ENCODE assay signal across 8 cellular contexts in the genomic region with DNA sequence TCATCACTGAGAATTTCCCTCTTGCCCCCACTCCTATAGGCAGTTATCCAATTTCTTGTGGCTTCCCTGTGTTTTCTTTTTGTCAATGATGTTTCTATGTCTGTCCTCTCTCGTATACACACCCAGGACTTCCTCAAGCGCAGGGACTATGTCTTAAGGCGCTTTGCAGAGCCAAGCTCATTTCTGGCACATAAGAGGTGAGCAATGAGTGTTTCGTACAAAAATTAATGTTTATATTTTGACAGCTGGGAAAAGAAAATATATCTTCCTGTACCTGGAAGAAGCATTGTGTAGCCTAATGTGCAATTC. TPM values are rescaled to one million over a fixed set of nuclear protein-coding genes. Genes with fewer than 3 reads are reported as not detected.
DNase-seq lines count a peak whose midpoint lies in the region; ATAC-seq and TF ChIP-seq lines count a peak whose summit lies in the region.

No MANE protein-coding gene starts in this region.

- 3% methylated on average over 4 of the region's 4 CpGs for WGBS in right cardiac atrium
- 12% methylated on average over 4 of the region's 4 CpGs for WGBS in smooth muscle cell (ENCODE audit: low lambda C conversion rate)

- H3K27me3 ChIP-seq in right cardiac atrium (ENCODE audit: control insufficient read depth, insufficient read depth) (no peaks in the 10 kb centered on the region), smooth muscle cell (ENCODE audit: low read depth) (no peaks in the 10 kb centered on the region)

- H3K4me3 ChIP-seq in right cardiac atrium (ENCODE audit: low read length) (peak overlapping the region; percentile 82), smooth muscle cell (peak overlapping the region; percentile 85)

- peak overlapping the region; percentile 96 for H3K9ac ChIP-seq in smooth muscle cell (ENCODE audit: low read depth)

- H3K4me1 ChIP-seq in right cardiac atrium (ENCODE audit: control insufficient read depth, insufficient read depth, low read length) (peaks cover 4% of the 10 kb centered on the region), smooth muscle cell (ENCODE audit: low read depth) (peaks cover 9% of the 10 kb centered on the region)

- H3K9me3 ChIP-seq in right cardiac atrium (ENCODE audit: control insufficient read depth, low read length) = no peaks in the 10 kb centered on the region
- H3K9me3 ChIP-seq in smooth muscle cell (replicated peaks; ENCODE audit: low read depth) = no peaks in the 10 kb centered on the region

- peaks cover 69% of the 10 kb centered on the region for H3K4me1 Mint-ChIP-seq in activated T-cell treated with anti-CD3 and anti-CD28 coated beads, Interleukin-2, amount 50 U/mL, for 72 hours (ENCODE audit: low read depth)

- peaks cover 80% of the 10 kb centered on the region for H4K20me1 ChIP-seq in smooth muscle cell (ENCODE audit: low read depth)

- no peak overlapping the region for H2AFZ ChIP-seq in smooth muscle cell (ENCODE audit: low read depth)

- H3K9me3 Mint-ChIP-seq in activated T-cell treated with anti-CD3 and anti-CD28 coated beads, Interleukin-2, amount 50 U/mL, for 72 hours = no peaks in the 10 kb centered on the region

- H3F3A ChIP-seq in smooth muscle cell (ENCODE audit: low read depth) = no peaks in the 10 kb centered on the region

- no peaks in the 10 kb centered on the region for H3K27me3 Mint-ChIP-seq in activated T-cell treated with anti-CD3 and anti-CD28 coated beads, Interleukin-2, amount 50 U/mL, for 72 hours (ENCODE audit: low read depth)

- no peak for ATAC-seq in activated T-cell treated with anti-CD3 and anti-CD28 coated beads, Interleukin-2, amount 50 U/mL, for 72 hours (replicated peaks in 1 of 2)
- ATAC-seq in right cardiac atrium (no peak), HG03432 (IDR thresholded peaks at IDR 0.05; ENCODE audit: unreplicated experiment) (no peak), left lobe of liver (no peak)

- H3K36me3 ChIP-seq in smooth muscle cell (ENCODE audit: low read depth) = no peaks in the 10 kb centered on the region

- H3K27ac ChIP-seq in VCaP = peak overlapping the region; percentile 98
- H3K27ac ChIP-seq in right cardiac atrium (ENCODE audit: low read length) = peak overlapping the region; percentile 94
- peak overlapping the region; percentile 96 for H3K27ac ChIP-seq in smooth muscle cell (ENCODE audit: low read depth)

- H3K79me2 ChIP-seq in smooth muscle cell (ENCODE audit: low read depth) = peaks cover 87% of the 10 kb centered on the region

- intact Hi-C loops in right cardiac atrium (cut with DNase I) = no loop called here

- DNase-seq in activated T-cell treated with anti-CD3 and anti-CD28 coated beads, Interleukin-2, amount 50 U/mL, for 72 hours = no peak
- DNase-seq in activated T-cell treated with anti-CD3 and anti-CD28 coated beads, Interleukin-2, amount 50 U/mL, for 1 hour = no peak
- DNase-seq in right cardiac atrium (no peak), smooth muscle cell (lab: John Stamatoyannopoulos, UW; ENCODE audit: unreplicated experiment) (no peak), HCEC 1CT (no peak), left lobe of liver (ENCODE audit: low spot score) (no peak)

- H3K4me2 ChIP-seq in smooth muscle cell = peak overlapping the region; percentile 87

- H3K4me3 Mint-ChIP-seq in activated T-cell treated with anti-CD3 and anti-CD28 coated beads, Interleukin-2, amount 50 U/mL, for 72 hours = peak overlapping the region; percentile 97

- TF ChIP-seq CTCF in VCaP (conservative IDR thresholded peaks at IDR 0.05) = no peak
- no peak for TF ChIP-seq CTCF in smooth muscle cell (IDR thresholded peaks at IDR 0.05; ENCODE audit: borderline replicate concordance, insufficient read depth, poor library complexity, severe bottlenecking)

- H3K27ac Mint-ChIP-seq in activated T-cell treated with anti-CD3 and anti-CD28 coated beads, Interleukin-2, amount 50 U/mL, for 72 hours = peak overlapping the region; percentile 90

- peaks cover 10 to 26% of the 10 kb centered on the region in 2 donors for H3K36me3 Mint-ChIP-seq in activated T-cell treated with anti-CD3 and anti-CD28 coated beads, Interleukin-2, amount 50 U/mL, for 72 hours (ENCODE audit: insufficient read depth in 2 of 2)

RNA-seq across cellular contexts. Expression of gene DDX42, which starts 1.0 kb away (rescaled TPM):
- total RNA-seq in activated T-cell treated with anti-CD3 and anti-CD28 coated beads, Interleukin-2, amount 50 U/mL, for 72 hours = 100 to 1,000 TPM; 112 to 114 TPM
- total RNA-seq in right cardiac atrium (10 to 100 TPM; 57.0 to 82.4 (median 69.6) TPM), smooth muscle cell (80.1 and 80.5 TPM in 2 replicates), left lobe of liver (33.6 TPM)
- polyA plus RNA-seq in right cardiac atrium (46.9 TPM), smooth muscle cell (30.1 and 31.7 TPM in 2 replicates)

RNA-seq across cellular contexts. Expression of gene CCDC47, which starts 1.5 kb away (rescaled TPM):
- 10 to 100 TPM; 59.5 to 60.3 TPM for total RNA-seq in activated T-cell treated with anti-CD3 and anti-CD28 coated beads, Interleukin-2, amount 50 U/mL, for 72 hours
- total RNA-seq in right cardiac atrium (100 to 1,000 TPM in 2 of 4 donors, 10 to 100 TPM in 2; 90.0 to 122 (median 99.9) TPM), smooth muscle cell (50.6 and 63.4 TPM in 2 replicates), left lobe of liver (65.2 TPM)
- polyA plus RNA-seq in right cardiac atrium (65.9 TPM), smooth muscle cell (47.7 and 60.6 TPM in 2 replicates)

RNA-seq across cellular contexts. Expression of gene STRADA, which starts 33.3 kb away (rescaled TPM):
- total RNA-seq in activated T-cell treated with anti-CD3 and anti-CD28 coated beads, Interleukin-2, amount 50 U/mL, for 72 hours = 10 to 100 TPM; 71.7 to 77.7 TPM
- total RNA-seq in right cardiac atrium = 10 to 100 TPM; 24.2 to 26.8 (median 25.3) TPM
- 22.0 TPM for polyA plus RNA-seq in right cardiac atrium
- total RNA-seq in smooth muscle cell = 13.6 and 18.7 TPM in 2 replicates
- 26.8 and 27.7 TPM in 2 replicates for polyA plus RNA-seq in smooth muscle cell
- total RNA-seq in left lobe of liver = 13.4 TPM

RNA-seq across cellular contexts. Expression of gene PSMC5, which starts 52.3 kb away (rescaled TPM):
- 100 to 1,000 TPM; 144 to 161 TPM for total RNA-seq in activated T-cell treated with anti-CD3 and anti-CD28 coated beads, Interleukin-2, amount 50 U/mL, for 72 hours
- total RNA-seq in right cardiac atrium = 100 to 1,000 TPM; 141 to 159 (median 147) TPM
- polyA plus RNA-seq in right cardiac atrium = 175 TPM
- 32.3 and 46.2 TPM in 2 replicates for total RNA-seq in smooth muscle cell
- 132 and 153 TPM in 2 replicates for polyA plus RNA-seq in smooth muscle cell
- 67.0 TPM for total RNA-seq in left lobe of liver

RNA-seq across cellular contexts. Expression of gene FTSJ3, which starts 52.5 kb away (rescaled TPM):
- 10 to 100 TPM; 36.0 to 42.3 TPM for total RNA-seq in activated T-cell treated with anti-CD3 and anti-CD28 coated beads, Interleukin-2, amount 50 U/mL, for 72 hours
- 10 to 100 TPM; 34.2 to 52.3 (median 38.2) TPM for total RNA-seq in right cardiac atrium
- polyA plus RNA-seq in right cardiac atrium = 17.2 TPM
- 32.5 and 46.8 TPM in 2 replicates for total RNA-seq in smooth muscle cell
- 21.9 and 24.8 TPM in 2 replicates for polyA plus RNA-seq in smooth muscle cell
- 16.3 TPM for total RNA-seq in left lobe of liver
